Comparison of ENCODE assay signal across 19 cellular contexts in genomic region chr14:92962831-92963095, GRCh38. TPM values are rescaled to one million over a fixed set of nuclear protein-coding genes. Genes with fewer than 3 reads are reported as not detected.
A peak's percentile ranks its signal among the peaks of the same experiment; 100 is the strongest.
DNase-seq lines count a peak whose midpoint lies in the region; ATAC-seq, FAIRE-seq and TF ChIP-seq lines count a peak whose summit lies in the region.
"Had no signal": no experiment of that assay in that cellular context is flagged by ENCODE, and none has a peak within 500 bp of the region (broad histone marks: within the 10 kb centered on the region; RNA-seq: fewer than 3 reads in every experiment).

No MANE protein-coding gene starts in this region.

- 85% methylated on average over 6 of the region's 11 CpGs for WGBS in A549 (ENCODE audit: missing lambda C conversion rate)
- 77 to 88% methylated on average over 4 to 8 of the region's 11 CpGs for WGBS in gastroesophageal sphincter (ENCODE audit: low coverage in 1 of 2), 2 donors

- H2AFZ ChIP-seq in osteoblast (ENCODE audit: low read length) = no peak overlapping the region

- no peak for FAIRE-seq in A549 (lab: Jason Lieb, UNC)
- FAIRE-seq: A204.1, GM12892 had no signal

- H3K4me1 ChIP-seq in A549 (peaks cover 49% of the 10 kb centered on the region), SJCRH30 (peaks cover 76% of the 10 kb centered on the region), gastroesophageal sphincter (peaks cover 12 to 57% (median 15%) of the 10 kb centered on the region in 3 donors), osteoblast (ENCODE audit: insufficient read depth, low read length) (peaks cover 14% of the 10 kb centered on the region)
- H3K4me1 ChIP-seq: Caco-2 had no signal

- no peak for TF ChIP-seq RAD21 in A549 (conservative IDR thresholded peaks at IDR 0.05 in 1 of 2, IDR thresholded peaks at IDR 0.05 in 1 of 2)

- H3K36me3 ChIP-seq in SJCRH30 = peaks cover 10% of the 10 kb centered on the region
- H3K36me3 ChIP-seq in gastroesophageal sphincter = peaks cover 0 to 49% of the 10 kb centered on the region in 2 donors
- H3K36me3 ChIP-seq in osteoblast (ENCODE audit: insufficient read depth, low read length) = no peaks in the 10 kb centered on the region

- H3K27ac ChIP-seq in A549 (peak overlapping the region; percentile 65 to 72; a peak in 3 of 6 replicates), SJCRH30 (peak overlapping the region; percentile 86), gastroesophageal sphincter (peak overlapping the region in 3 of 4 donors; percentile 82 to 83 (median 83)), osteoblast (ENCODE audit: low read depth, low read length) (no peak overlapping the region), RWPE1 (no peak overlapping the region)

- H3K4me3 ChIP-seq in A549 (no peak overlapping the region), SJCRH30 (no peak overlapping the region), gastroesophageal sphincter (no peak overlapping the region), osteoblast (ENCODE audit: insufficient read depth, low read length) (no peak overlapping the region)

- ATAC-seq in A549 (no peak), gastroesophageal sphincter (no peak), HG03039 (IDR thresholded peaks at IDR 0.05; ENCODE audit: unreplicated experiment) (no peak)
- no peak for ATAC-seq in activated CD8-positive, alpha-beta memory T cell treated with anti-CD3 and anti-CD28 coated beads, Interleukin-2, amount 10 ng/mL, durations not matched to agents 7 days and 5 days

- TF ChIP-seq CTCF in A549 (IDR thresholded peaks at IDR 0.05) (no peak), gastroesophageal sphincter (IDR thresholded peaks at IDR 0.05) (no peak), osteoblast (IDR thresholded peaks at IDR 0.05; ENCODE audit: extremely low read depth, low read depth, low read length) (no peak), RWPE1 (conservative IDR thresholded peaks at IDR 0.05; ENCODE audit: low read depth) (no peak)

- no peaks in the 10 kb centered on the region for H3K9me3 Mint-ChIP-seq in activated CD8-positive, alpha-beta memory T cell treated with anti-CD3 and anti-CD28 coated beads, Interleukin-2, amount 10 ng/mL, durations not matched to agents 7 days and 5 days (ENCODE audit: low read depth)
- H3K9me3 Mint-ChIP-seq: HFFc6 had no signal

- CTCF ChIA-PET in A549 (lab: Yijun Ruan, JAX) = interaction anchor here (0.8 to 11.9 kb wide), 4 partner anchors 10 to 176 kb away, joined by 3 to 96 read pairs (median 8); partner anchors contain the start of gene ITPK1
- CTCF ChIA-PET in RWPE1 (lab: Yijun Ruan, JAX) = no interaction called here
- CTCF ChIA-PET in activated CD8-positive, alpha-beta memory T cell treated with anti-CD3 and anti-CD28 coated beads, Interleukin-2, amount 10 ng/mL, durations not matched to agents 7 days and 5 days (lab: Charles Lee) = interaction anchor here (0.6 to 1.5 kb wide), 2 partner anchors 11 to 94 kb away, joined by 3 to 7 read pairs; no protein-coding TSS in a partner anchor

- H3K4me1 Mint-ChIP-seq in activated CD8-positive, alpha-beta memory T cell treated with anti-CD3 and anti-CD28 coated beads, Interleukin-2, amount 10 ng/mL, durations not matched to agents 7 days and 5 days = no peaks in the 10 kb centered on the region

- no peaks in the 10 kb centered on the region for H3K79me2 ChIP-seq in osteoblast (ENCODE audit: insufficient read depth, low read length)

- H3K27me3 ChIP-seq in SJCRH30 (no peaks in the 10 kb centered on the region), gastroesophageal sphincter (no peaks in the 10 kb centered on the region), osteoblast (ENCODE audit: insufficient read depth, low read length) (no peaks in the 10 kb centered on the region)

- no peaks in the 10 kb centered on the region for H3K27me3 Mint-ChIP-seq in activated CD8-positive, alpha-beta memory T cell treated with anti-CD3 and anti-CD28 coated beads, Interleukin-2, amount 10 ng/mL, durations not matched to agents 7 days and 5 days
- H3K27me3 Mint-ChIP-seq: CD8-positive, alpha-beta memory T cell had no signal

- POLR2A ChIA-PET in A549 (lab: Yijun Ruan, JAX) = no interaction called here
- POLR2A ChIA-PET in RWPE1 (lab: Yijun Ruan, JAX; ENCODE audit: low non-redundant PET) = no interaction called here

- TF ChIP-seq EP300 in A549 (IDR thresholded peaks at IDR 0.05) (no peak), gastroesophageal sphincter (IDR thresholded peaks at IDR 0.05) (no peak)

- no peak overlapping the region for H3K27ac Mint-ChIP-seq in activated CD8-positive, alpha-beta memory T cell treated with anti-CD3 and anti-CD28 coated beads, Interleukin-2, amount 10 ng/mL, durations not matched to agents 7 days and 5 days
- H3K27ac Mint-ChIP-seq: HFFc6 had no signal

- H3K9me3 ChIP-seq in A549 (no peaks in the 10 kb centered on the region), SJCRH30 (replicated peaks) (no peaks in the 10 kb centered on the region), gastroesophageal sphincter (no peaks in the 10 kb centered on the region), osteoblast (ENCODE audit: low read depth, low read length) (peaks cover 2% of the 10 kb centered on the region)
- H3K9me3 ChIP-seq: Caco-2 had no signal

- H4K20me1 ChIP-seq in osteoblast (ENCODE audit: insufficient read depth, low read length) = peaks cover 5% of the 10 kb centered on the region

- TF ChIP-seq POLR2A in A549 (IDR thresholded peaks at IDR 0.05; ENCODE audit: low read length) (no peak), gastroesophageal sphincter (IDR thresholded peaks at IDR 0.05) (no peak)

- peaks cover 4% of the 10 kb centered on the region for H3K36me3 Mint-ChIP-seq in activated CD8-positive, alpha-beta memory T cell treated with anti-CD3 and anti-CD28 coated beads, Interleukin-2, amount 10 ng/mL, durations not matched to agents 7 days and 5 days

- DNase-seq in A549 (ENCODE audit: low read depth in 1 of 2, low spot score in 1 of 2) (no peak), SJCRH30 (no peak), osteoblast (ENCODE audit: insufficient read length, low spot score, missing footprints) (peak; percentile 25), RWPE1 (ENCODE audit: low spot score) (no peak)
- DNase-seq in activated CD8-positive, alpha-beta memory T cell treated with anti-CD3 and anti-CD28 coated beads, Interleukin-2, amount 10 ng/mL, durations not matched to agents 7 days and 5 days = no peak
- DNase-seq: Caco-2, DND-41, GDM1, HCEC 1CT, HFFc6, IMR-90 had no signal

- H3K4me2 ChIP-seq in A549 = no peak overlapping the region
- no peak overlapping the region for H3K4me2 ChIP-seq in osteoblast (ENCODE audit: insufficient read depth, low read length)

- H3K4me3 Mint-ChIP-seq in activated CD8-positive, alpha-beta memory T cell treated with anti-CD3 and anti-CD28 coated beads, Interleukin-2, amount 10 ng/mL, durations not matched to agents 7 days and 5 days = no peak overlapping the region
- H3K4me3 Mint-ChIP-seq: CD8-positive, alpha-beta memory T cell; HFFc6 had no signal

TF ChIP-seq in A549, 52 proteins besides CTCF, POLR2A, EP300 and RAD21 (continues in another document):
- no peak for TF ChIP-seq TP53 (CRISPR knock-in tag; IDR thresholded peaks at IDR 0.05)
- TF ChIP-seq EHF (CRISPR knock-in tag; IDR thresholded peaks at IDR 0.05) = no peak
- no peak for TF ChIP-seq TFCP2L1 (CRISPR knock-in tag; IDR thresholded peaks at IDR 0.05)
- TF ChIP-seq FOXS1 (CRISPR knock-in tag; IDR thresholded peaks at IDR 0.05) = no peak
- no peak for TF ChIP-seq KDM1A (IDR thresholded peaks at IDR 0.05; ENCODE audit: low read depth)
- TF ChIP-seq SMC3 (IDR thresholded peaks at IDR 0.05) = no peak
- TF ChIP-seq BCL3 (IDR thresholded peaks at IDR 0.05) = no peak
- TF ChIP-seq NPAS2 (CRISPR knock-in tag; IDR thresholded peaks at IDR 0.05; ENCODE audit: borderline replicate concordance) = no peak
- no peak for TF ChIP-seq HOXB13 (CRISPR knock-in tag; IDR thresholded peaks at IDR 0.05; ENCODE audit: low read depth)
- TF ChIP-seq HMGXB4 (CRISPR knock-in tag; IDR thresholded peaks at IDR 0.05; ENCODE audit: borderline replicate concordance) = no peak
- no peak for TF ChIP-seq HEYL (CRISPR knock-in tag; IDR thresholded peaks at IDR 0.05)

RNA-seq across cellular contexts. Expression of gene CHGA, which starts 39.8 kb away (rescaled TPM):
- polyA plus RNA-seq in A549 (2011; rRNA removed) = 0.11 and 0.32 TPM in 2 replicates
- 0.44 and 0.45 TPM in 2 replicates for polyA plus RNA-seq in A549 (2012; cell fraction: cytosol; rRNA removed)
- polyA plus RNA-seq in A549 (2012; cell fraction: nucleus; rRNA removed) = 0.83 and 0.94 TPM in 2 replicates
- 0.61 to 0.73 TPM (median 0.70 TPM) in 3 replicates for polyA plus RNA-seq in A549 (2017; fragmentation: RNase III; extraction: RNeasy Plus Mini Kit Qiagen cat#74134 plus additional on column Dnase treatment)
- polyA minus RNA-seq in A549 (2011; rRNA and poly(A)+ RNA removed) = not detected in 2 replicates
- total RNA-seq in SJCRH30 (2014; rRNA removed; shearing (Covaris generic)) = not detected in 2 replicates
- 1 to 10 TPM in 3 of 4 donors, not detected in 1; 1.8 TPM for total RNA-seq in gastroesophageal sphincter
- total RNA-seq in osteoblast = not detected in 2 replicates
- total RNA-seq in activated CD8-positive, alpha-beta memory T cell treated with anti-CD3 and anti-CD28 coated beads, Interleukin-2, amount 10 ng/mL, durations not matched to agents 7 days and 5 days = not detected
- total RNA-seq: Caco-2; CD8-positive, alpha-beta memory T cell; H4; HFFc6; IMR-90 had no signal
- polyA plus RNA-seq: AG04450; BJ; CD8-positive, alpha-beta memory T cell; IMR-90 had no signal

Comparison
In these comparisons a context has a peak if more than half of its experiments do, and no peak if none do; other contexts are left out.
1. H3K27ac ChIP-seq: peak in A549 (2 of 2), SJCRH30 (single experiment) and gastroesophageal sphincter (3 of 4); none in osteoblast (single experiment) and RWPE1 (single experiment).